In genomic region chr2:190930411-190930810, GRCh38 we compare ENCODE assay signal across 30 cellular contexts. TPM values are rescaled to one million over a fixed set of nuclear protein-coding genes. Genes with fewer than 3 reads are reported as not detected.
DNase-seq lines count a peak whose midpoint lies in the region; ATAC-seq, FAIRE-seq and TF ChIP-seq lines count a peak whose summit lies in the region.
"Had no signal": no experiment of that assay in that cellular context is flagged by ENCODE, and none has a peak within 500 bp of the region (broad histone marks: within the 10 kb centered on the region; RNA-seq: fewer than 3 reads in every experiment).

No MANE protein-coding gene starts in this region.

- peaks cover 34% of the 10 kb centered on the region for H3K36me3 Mint-ChIP-seq in endodermal cell (ENCODE audit: low read depth)
- H3K36me3 Mint-ChIP-seq in activated CD4-positive, alpha-beta memory T cell treated with anti-CD3 and anti-CD28 coated beads, Interleukin-2, amount 10 ng/mL, durations not matched to agents 7 days and 5 days (ENCODE audit: low read depth): peaks cover 58% of the 10 kb centered on the region

- H4K91ac ChIP-seq in H1 (replicated peaks; ENCODE audit: insufficient read length, low read length): no peak overlapping the region

- POLR2A ChIA-PET in HepG2 (lab: Yijun Ruan, JAX): no interaction called here
- POLR2A ChIA-PET in H1 (lab: Charles Lee; ENCODE audit: partially characterized antibody): interaction anchor here (1.4 kb wide), 1 partner anchor 37 kb away, joined by 4 read pairs; no protein-coding TSS in a partner anchor
- POLR2A ChIA-PET in activated CD4-positive, alpha-beta memory T cell treated with anti-CD3 and anti-CD28 coated beads, Interleukin-2, amount 10 ng/mL, durations not matched to agents 7 days and 5 days (lab: Charles Lee): no interaction called here

- H3K27me3 ChIP-seq in HepG2 (ENCODE audit: control insufficient read depth in 1 of 2, insufficient read depth in 2 of 2, low read length in 2 of 2): no peaks in the 10 kb centered on the region
- no peaks in the 10 kb centered on the region for H3K27me3 ChIP-seq in right lobe of liver
- no peaks in the 10 kb centered on the region for H3K27me3 ChIP-seq in H1 (replicated peaks in 1 of 4; ENCODE audit: control insufficient read depth in 3 of 4, extremely low read depth in 1 of 4, insufficient read depth in 3 of 4, low read length in 3 of 4)
- H3K27me3 ChIP-seq in endodermal cell (ENCODE audit: control insufficient read depth, insufficient read depth, low read length, poor library complexity, severe bottlenecking): no peaks in the 10 kb centered on the region
- H3K27me3 ChIP-seq: BLaER1 treated with 17β-estradiol and CSF1 and Interleukin-3, amounts not matched to agents 10 nM and 100 nM; neural progenitor cell; suprapubic skin; upper lobe of right lung had no signal

- H2AK5ac ChIP-seq in H1 (ENCODE audit: low read depth, low read length): no peak overlapping the region

- no peak for FAIRE-seq in HepG2 (lab: Jason Lieb, UNC)
- no peak for FAIRE-seq in H1 (lab: Jason Lieb, UNC)
- FAIRE-seq: keratinocyte had no signal

- no peak overlapping the region for H2BK5ac ChIP-seq in H1 (ENCODE audit: low read depth, low read length)

- 98% methylated on average over 3 of the region's 3 CpGs for WGBS in HepG2 (ENCODE audit: low lambda C conversion rate)
- WGBS in right lobe of liver (ENCODE audit: insufficient coverage, low coverage, low lambda C conversion rate, missing lambda C conversion rate): 100% methylated on average over 3 of the region's 3 CpGs
- WGBS in H1 (ENCODE audit: extremely low coverage in 1 of 2, insufficient coverage in 1 of 2, insufficient read length in 1 of 2, insufficient replicate concordance in 2 of 2, low coverage in 1 of 2, low lambda C conversion rate in 2 of 2, missing lambda C conversion rate in 1 of 2), 2 experiments: 91% methylated on average over 3 of the region's 3 CpGs; no CpG with 5 or more reads in 1 of the 2 experiments
- 99% methylated on average over 3 of the region's 3 CpGs; no CpG with 5 or more reads in 1 of the 2 experiments for WGBS in endodermal cell (ENCODE audit: insufficient coverage in 1 of 2, insufficient read length in 1 of 2), 2 experiments

- in situ Hi-C loops in HepG2 (cut with HindIII; ENCODE audit: extremely low pct_ligation_motif_present, low pct_unique_long_range_greater_than_20kb): no loop called here

- TF ChIP-seq EP300 in HepG2 (IDR thresholded peaks at IDR 0.05; ENCODE audit: low read depth in 2 of 2, low read length in 2 of 2) (no peak), HepG2 (CRISPR knock-in tag; IDR thresholded peaks at IDR 0.05; ENCODE audit: borderline replicate concordance) (no peak), H1 (IDR thresholded peaks at IDR 0.05; ENCODE audit: borderline replicate concordance in 1 of 2, low read depth in 2 of 2, low read length in 2 of 2) (no peak)

- H3K27ac ChIP-seq in HepG2 (ENCODE audit: extremely low read length, insufficient read depth, low read length): no peak overlapping the region
- H3K27ac ChIP-seq in right lobe of liver: no peak overlapping the region
- no peak overlapping the region for H3K27ac ChIP-seq in H1 (ENCODE audit: low read depth, low read length)
- H3K27ac ChIP-seq in endodermal cell (ENCODE audit: low read depth, low read length): no peak overlapping the region
- H3K27ac ChIP-seq: BLaER1 treated with 17β-estradiol and CSF1 and Interleukin-3, amounts not matched to agents 10 nM and 100 nM; epithelial cell of prostate; lower lobe of right lung; neural progenitor cell; RWPE1; suprapubic skin; upper lobe of right lung had no signal

- H2BK15ac ChIP-seq in H1 (ENCODE audit: low read length): no peak overlapping the region

- H3K79me2 ChIP-seq in HepG2 (ENCODE audit: insufficient read depth, low read length) (no peaks in the 10 kb centered on the region), H1 (ENCODE audit: control insufficient read depth in 1 of 2, insufficient read depth in 2 of 2, low read length in 2 of 2) (no peaks in the 10 kb centered on the region)

- no peak overlapping the region for H3K23ac ChIP-seq in H1 (ENCODE audit: insufficient read length)

- no peak overlapping the region for H3K4ac ChIP-seq in H1 (replicated peaks; ENCODE audit: insufficient read length, low read depth, low read length)

- no peak overlapping the region for H4K8ac ChIP-seq in H1 (ENCODE audit: extremely low read depth, insufficient read depth, low read length)

- H3K27ac Mint-ChIP-seq in endodermal cell: no peak overlapping the region
- no peak overlapping the region for H3K27ac Mint-ChIP-seq in activated CD4-positive, alpha-beta memory T cell treated with anti-CD3 and anti-CD28 coated beads, Interleukin-2, amount 10 ng/mL, durations not matched to agents 7 days and 5 days
- H3K27ac Mint-ChIP-seq: neural progenitor cell; stimulated activated naive B cell treated with anti-CD40 and anti-IgM and Interleukin-4, amounts not matched to agents 10 μg/mL and 1 μg/mL and 100 μg/mL, for 72 hours; T-helper 1 cell treated with Interleukin-12 subunit alpha and Interleukin-12 subunit beta and Interleukin-4 antibody, amounts not matched to agents 30 μg/mL and 1 μg/mL, for 36 hours had no signal

- TF ChIP-seq POLR2A in HepG2 (IDR thresholded peaks at IDR 0.05; ENCODE audit: insufficient read depth in 1 of 2, low read depth in 2 of 2, low read length in 2 of 2) (no peak), right lobe of liver (IDR thresholded peaks at IDR 0.05) (no peak), H1 (IDR thresholded peaks at IDR 0.05; ENCODE audit: control extremely low read depth in 1 of 2, low read depth in 2 of 2, low read length in 2 of 2) (no peak)

- H3K4me2 ChIP-seq in HepG2 (ENCODE audit: low read depth, low read length) (no peak overlapping the region), H1 (ENCODE audit: insufficient read depth in 1 of 2, low read depth in 2 of 2, low read length in 2 of 2) (no peak overlapping the region)
- H3K4me2 ChIP-seq: BLaER1 treated with 17β-estradiol and CSF1 and Interleukin-3, amounts not matched to agents 10 nM and 100 nM; neural progenitor cell had no signal

- CTCF ChIA-PET in HepG2 (lab: Yijun Ruan, JAX; ENCODE audit: low intra/inter-chr PET ratio, low total read pairs): no interaction called here
- CTCF ChIA-PET in H1 (lab: Charles Lee; ENCODE audit: partially characterized antibody): no interaction called here
- CTCF ChIA-PET in activated CD4-positive, alpha-beta memory T cell treated with anti-CD3 and anti-CD28 coated beads, Interleukin-2, amount 10 ng/mL, durations not matched to agents 7 days and 5 days (lab: Charles Lee): no interaction called here

- no peak overlapping the region for H3K14ac ChIP-seq in H1 (ENCODE audit: insufficient read length)

- H3K18ac ChIP-seq in H1 (ENCODE audit: extremely low read depth, low read length): no peak overlapping the region

- H2AFZ ChIP-seq in HepG2 (ENCODE audit: low read length) (no peak overlapping the region), H1 (ENCODE audit: low read length) (no peak overlapping the region)
- H2AFZ ChIP-seq: neural progenitor cell had no signal

- H3K4me3 ChIP-seq in HepG2 (replicated peaks in 1 of 3; ENCODE audit: insufficient read depth in 1 of 3, low read depth in 2 of 3, low read length in 3 of 3) (no peak overlapping the region), right lobe of liver (no peak overlapping the region), H1 (ENCODE audit: extremely low read depth in 1 of 4, insufficient read depth in 2 of 4, low read depth in 3 of 4, low read length in 4 of 4) (no peak overlapping the region), endodermal cell (ENCODE audit: low read length) (no peak overlapping the region)
- H3K4me3 ChIP-seq: BLaER1 treated with 17β-estradiol and CSF1 and Interleukin-3, amounts not matched to agents 10 nM and 100 nM; lower lobe of right lung; neural progenitor cell; suprapubic skin; upper lobe of right lung had no signal

- no peak overlapping the region for H3K4me3 Mint-ChIP-seq in endodermal cell
- no peak overlapping the region for H3K4me3 Mint-ChIP-seq in activated CD4-positive, alpha-beta memory T cell treated with anti-CD3 and anti-CD28 coated beads, Interleukin-2, amount 10 ng/mL, durations not matched to agents 7 days and 5 days
- H3K4me3 Mint-ChIP-seq: brain; neural progenitor cell; stimulated activated naive B cell treated with anti-CD40 and anti-IgM and Interleukin-4, amounts not matched to agents 10 μg/mL and 1 μg/mL and 100 μg/mL, for 72 hours; T-helper 1 cell treated with Interleukin-12 subunit alpha and Interleukin-12 subunit beta and Interleukin-4 antibody, amounts not matched to agents 30 μg/mL and 1 μg/mL, for 36 hours had no signal

- H3K9me3 Mint-ChIP-seq in endodermal cell: no peaks in the 10 kb centered on the region
- no peaks in the 10 kb centered on the region for H3K9me3 Mint-ChIP-seq in activated CD4-positive, alpha-beta memory T cell treated with anti-CD3 and anti-CD28 coated beads, Interleukin-2, amount 10 ng/mL, durations not matched to agents 7 days and 5 days
- H3K9me3 Mint-ChIP-seq: brain; neural progenitor cell; stimulated activated naive B cell treated with anti-CD40 and anti-IgM and Interleukin-4, amounts not matched to agents 10 μg/mL and 1 μg/mL and 100 μg/mL, for 72 hours; T-helper 1 cell treated with Interleukin-12 subunit alpha and Interleukin-12 subunit beta and Interleukin-4 antibody, amounts not matched to agents 30 μg/mL and 1 μg/mL, for 36 hours had no signal

- BruUV-seq in HepG2 (replicated peaks; lab: Mats Ljungman, UMichigan): no TSS peak

- peaks cover 11 to 49% of the 10 kb centered on the region in 2 experiments for H3K36me3 ChIP-seq in HepG2 (replicated peaks in 1 of 2; ENCODE audit: control insufficient read depth in 1 of 2, insufficient read depth in 2 of 2, low read length in 2 of 2)
- no peaks in the 10 kb centered on the region for H3K36me3 ChIP-seq in right lobe of liver
- peaks cover 0 to 24% (median 6%) of the 10 kb centered on the region in 4 experiments; a peak in 4 of 8 replicates for H3K36me3 ChIP-seq in H1 (ENCODE audit: control insufficient read depth in 2 of 4, insufficient read depth in 4 of 4, low read length in 3 of 4)
- H3K36me3 ChIP-seq in endodermal cell (ENCODE audit: control insufficient read depth, insufficient read depth, low read length): peaks cover 73% of the 10 kb centered on the region

- H4K5ac ChIP-seq in H1 (ENCODE audit: insufficient read length, low read depth, low read length): no peak overlapping the region

- H2BK20ac ChIP-seq in H1 (ENCODE audit: low read length): no peak overlapping the region

- H2BK12ac ChIP-seq in H1 (ENCODE audit: low read depth, low read length): no peak overlapping the region

- H3K4me1 Mint-ChIP-seq in endodermal cell: peaks cover 11% of the 10 kb centered on the region
- no peaks in the 10 kb centered on the region for H3K4me1 Mint-ChIP-seq in activated CD4-positive, alpha-beta memory T cell treated with anti-CD3 and anti-CD28 coated beads, Interleukin-2, amount 10 ng/mL, durations not matched to agents 7 days and 5 days
- H3K4me1 Mint-ChIP-seq: brain, neural progenitor cell had no signal

- no peak overlapping the region for H2BK120ac ChIP-seq in H1 (replicated peaks; ENCODE audit: low read depth, low read length)

- intact Hi-C loops in HepG2 (cut with micrococcal nuclease; ENCODE audit: unreplicated experiment) (no loop called here), right lobe of liver (cut with DNase I) (no loop called here)

- H3K27me3 Mint-ChIP-seq in endodermal cell (ENCODE audit: insufficient read depth): no peaks in the 10 kb centered on the region
- H3K27me3 Mint-ChIP-seq in activated CD4-positive, alpha-beta memory T cell treated with anti-CD3 and anti-CD28 coated beads, Interleukin-2, amount 10 ng/mL, durations not matched to agents 7 days and 5 days: no peaks in the 10 kb centered on the region
- H3K27me3 Mint-ChIP-seq: brain; stimulated activated naive B cell treated with anti-CD40 and anti-IgM and Interleukin-4, amounts not matched to agents 10 μg/mL and 1 μg/mL and 100 μg/mL, for 72 hours had no signal

- no peaks in the 10 kb centered on the region for H3K23me2 ChIP-seq in H1 (ENCODE audit: low read depth, low read length)

- no peak overlapping the region for H3K9ac ChIP-seq in HepG2 (ENCODE audit: insufficient read depth, low read depth, low read length)
- H3K9ac ChIP-seq in H1 (replicated peaks in 1 of 4; ENCODE audit: extremely low read depth in 1 of 4, low read depth in 3 of 4, low read length in 3 of 4): no peak overlapping the region
- H3K9ac ChIP-seq in endodermal cell (ENCODE audit: extremely low read depth, low read length, poor library complexity, severe bottlenecking): no peak overlapping the region
- H3K9ac ChIP-seq: BLaER1 treated with 17β-estradiol and CSF1 and Interleukin-3, amounts not matched to agents 10 nM and 100 nM; neural progenitor cell had no signal

- TF ChIP-seq CTCF in HepG2 (CRISPR knock-in tag; IDR thresholded peaks at IDR 0.05): no peak
- TF ChIP-seq CTCF in right lobe of liver (IDR thresholded peaks at IDR 0.05): no peak
- no peak for TF ChIP-seq CTCF in H1 (IDR thresholded peaks at IDR 0.05; ENCODE audit: control extremely low read depth in 1 of 3, insufficient read depth in 1 of 3, low read depth in 1 of 3, low read length in 3 of 3)
- TF ChIP-seq CTCF in endodermal cell (conservative IDR thresholded peaks at IDR 0.05): no peak

- H3K4me1 ChIP-seq in HepG2 (ENCODE audit: insufficient read depth, low read length): no peaks in the 10 kb centered on the region
- no peaks in the 10 kb centered on the region for H3K4me1 ChIP-seq in right lobe of liver
- peaks cover 0 to 2% (median 0%) of the 10 kb centered on the region in 4 experiments; a peak in 1 of 7 replicates for H3K4me1 ChIP-seq in H1 (replicated peaks in 1 of 4; ENCODE audit: control insufficient read depth in 3 of 4, insufficient read depth in 4 of 4, low read length in 3 of 4)
- H3K4me1 ChIP-seq in endodermal cell (ENCODE audit: control insufficient read depth, insufficient read depth, low read length): no peaks in the 10 kb centered on the region
- H3K4me1 ChIP-seq: lower lobe of right lung, neural progenitor cell, suprapubic skin, upper lobe of right lung had no signal

- H4K20me1 ChIP-seq in HepG2 (ENCODE audit: insufficient read depth, low read length): no peaks in the 10 kb centered on the region
- no peaks in the 10 kb centered on the region for H4K20me1 ChIP-seq in H1 (replicated peaks in 1 of 2; ENCODE audit: control insufficient read depth in 1 of 2, insufficient read depth in 2 of 2, low read length in 2 of 2)
- H4K20me1 ChIP-seq: BLaER1 treated with 17β-estradiol and CSF1 and Interleukin-3, amounts not matched to agents 10 nM and 100 nM had no signal

- no peak for ATAC-seq in HepG2
- no peak for ATAC-seq in right lobe of liver
- ATAC-seq in GM19023 (IDR thresholded peaks at IDR 0.05; ENCODE audit: unreplicated experiment): no peak
- ATAC-seq: lower lobe of right lung; stimulated activated naive B cell treated with anti-CD40 and anti-IgM and Interleukin-4, amounts not matched to agents 10 μg/mL and 1 μg/mL and 100 μg/mL, for 72 hours; upper lobe of right lung had no signal

- DNase-seq in HepG2 (ENCODE audit: low spot score): no peak
- DNase-seq in right lobe of liver: no peak
- DNase-seq in NCI-H2171 treated with DMSO at 0.1 percent for 48 hours (lab: John Stamatoyannopoulos, UW): peak; percentile 60
- no peak for DNase-seq in H1 (ENCODE audit: low read depth in 1 of 2, low spot score in 2 of 2)
- DNase-seq in endodermal cell: no peak
- no peak for DNase-seq in NCI-H2107 (lab: John Stamatoyannopoulos, UW)
- DNase-seq in activated CD4-positive, alpha-beta memory T cell treated with anti-CD3 and anti-CD28 coated beads, Interleukin-2, amount 10 ng/mL, durations not matched to agents 7 days and 5 days: no peak
- DNase-seq: activated CD4-positive, CD25-positive, alpha-beta regulatory T cell treated with anti-CD3 and anti-CD28 coated beads, Interleukin-2, amount 50 U/mL, for 72 hours; activated gamma-delta T cell; activated T-cell treated with anti-CD3 and anti-CD28 coated beads, Interleukin-2, amount 50 U/mL, for 1 hour; DMS53; GDM1; HCEC 1CT; Karpas-422; lower lobe of right lung; MV-4-11; NCI-H1930; NCI-H226; NCI-H748 treated with DMSO at 0.1 percent for 48 hours; stimulated activated naive B cell treated with anti-CD40 and anti-IgM and Interleukin-4, amounts not matched to agents 10 μg/mL and 1 μg/mL and 100 μg/mL, for 72 hours; upper lobe of right lung had no signal

- no peaks in the 10 kb centered on the region for H3K9me3 ChIP-seq in HepG2 (ENCODE audit: low read length)
- H3K9me3 ChIP-seq in right lobe of liver: no peaks in the 10 kb centered on the region
- H3K9me3 ChIP-seq in H1 (ENCODE audit: insufficient read depth in 2 of 2, low read depth in 1 of 2, low read length in 1 of 2): no peaks in the 10 kb centered on the region
- no peaks in the 10 kb centered on the region for H3K9me3 ChIP-seq in endodermal cell (ENCODE audit: control insufficient read depth, low read length)
- H3K9me3 ChIP-seq: BLaER1 treated with 17β-estradiol and CSF1 and Interleukin-3, amounts not matched to agents 10 nM and 100 nM; lower lobe of right lung; suprapubic skin; upper lobe of right lung had no signal

- H3K79me1 ChIP-seq in H1 (ENCODE audit: low read depth, low read length): no peaks in the 10 kb centered on the region

- no peak overlapping the region for H3K56ac ChIP-seq in H1 (replicated peaks; ENCODE audit: insufficient read length, low read depth, low read length)

- TF ChIP-seq RAD21 in HepG2 (CRISPR knock-in tag; IDR thresholded peaks at IDR 0.05): no peak
- TF ChIP-seq RAD21 in H1 (IDR thresholded peaks at IDR 0.05 in 1 of 2, conservative IDR thresholded peaks at IDR 0.05 in 1 of 2; ENCODE audit: low read depth in 2 of 2, low read length in 2 of 2): no peak

RNA-seq across cellular contexts. Expression of gene GLS, which starts 49.8 kb away (rescaled TPM):
- total RNA-seq in HepG2 (2016; rRNA removed; fragmentation: Illumina TruSeq; extraction: Trizol) (183 and 212 TPM in 2 replicates), right lobe of liver (10 to 100 TPM in 5 of 6 experiments, 1 to 10 TPM in 1; 6.6 to 25.0 (median 16.9) TPM), endodermal cell (10 to 100 TPM; 47.2 to 99.3 TPM)
- 199 and 222 TPM in 2 replicates for total RNA-seq in HepG2 (2016; cell fraction: cytosol; rRNA removed; fragmentation: Illumina TruSeq; extraction: Trizol; ENCODE audit: low read depth)
- 184 and 207 TPM in 2 replicates for total RNA-seq in HepG2 (2016; cell fraction: insoluble cytoplasmic fraction; rRNA removed; fragmentation: Illumina TruSeq; extraction: Trizol)
- 57.2 and 68.7 TPM in 2 replicates for total RNA-seq in HepG2 (2016; cell fraction: membrane; rRNA removed; fragmentation: Illumina TruSeq; extraction: Trizol)
- total RNA-seq in HepG2 (2016; cell fraction: nucleus; rRNA removed; fragmentation: Illumina TruSeq; extraction: Trizol): 199 and 219 TPM in 2 replicates
- polyA plus RNA-seq in HepG2 (2011; rRNA removed) (65.4 and 78.6 TPM in 2 replicates), H1 (2011; rRNA removed) (8.6 and 15.7 TPM in 2 replicates)
- 19.0 and 29.7 TPM in 2 replicates for polyA plus RNA-seq in HepG2 (2011; cell fraction: cytosol; rRNA removed)
- polyA plus RNA-seq in HepG2 (2011; cell fraction: nucleus; rRNA removed): 62.0 and 92.3 TPM in 2 replicates
- polyA plus RNA-seq in HepG2 (2012): 76.8 and 87.2 TPM in 2 replicates
- polyA plus RNA-seq in HepG2 (2016; cell fraction: cytosol; fragmentation: Illumina TruSeq; extraction: Trizol; ENCODE audit: low read depth): 1.3 and 1.9 TPM in 2 replicates
- polyA plus RNA-seq in HepG2 (2016; cell fraction: insoluble cytoplasmic fraction; fragmentation: Illumina TruSeq; extraction: Trizol; ENCODE audit: low read depth): 88.6 and 101 TPM in 2 replicates
- polyA plus RNA-seq in HepG2 (2016; cell fraction: membrane; fragmentation: Illumina TruSeq; extraction: Trizol; ENCODE audit: low read depth): 5.8 and 6.9 TPM in 2 replicates
- polyA plus RNA-seq in HepG2 (2016; cell fraction: nucleus; fragmentation: Illumina TruSeq; extraction: Trizol; ENCODE audit: insufficient read depth, low read depth): 136 and 142 TPM in 2 replicates
- 61.7 and 123 TPM in 2 replicates for polyA minus RNA-seq in HepG2 (2011; rRNA and poly(A)+ RNA removed; ENCODE audit: low replicate concordance)
- polyA minus RNA-seq in HepG2 (2011; cell fraction: cytosol; rRNA and poly(A)+ RNA removed): 94.5 and 101 TPM in 2 replicates
- polyA minus RNA-seq in HepG2 (2011; cell fraction: nucleus; rRNA and poly(A)+ RNA removed): 545 and 549 TPM in 2 replicates
- total RNA-seq in H1 (2021; fragmentation: NEBNext Ultra II Directional; extraction: Animal tissue kit (Norgen Biotek cat#: 25700)): 81.8 and 89.8 TPM in 2 replicates
- polyA plus RNA-seq in H1 (2011; cell fraction: cytosol; rRNA removed): 24.9 TPM
- polyA plus RNA-seq in H1 (2011; cell fraction: nucleus; rRNA removed): 14.4 TPM
- polyA plus RNA-seq in H1 (2012, experiment 1 of 2): 33.9 to 71.7 TPM (median 51.5 TPM) in 4 replicates
- polyA plus RNA-seq in H1 (2012, experiment 2 of 2): 4.5 TPM
- polyA plus RNA-seq in H1 (2013, experiment 1 of 2): 34.7 TPM
- polyA plus RNA-seq in H1 (2013, experiment 2 of 2): 31.8 TPM
- polyA minus RNA-seq in H1 (2011; rRNA and poly(A)+ RNA removed): 77.0 and 78.9 TPM in 2 replicates
- 38.8 TPM for polyA minus RNA-seq in H1 (2011; cell fraction: cytosol; rRNA and poly(A)+ RNA removed)
- 157 TPM for polyA minus RNA-seq in H1 (2011; cell fraction: nucleus; rRNA and poly(A)+ RNA removed)
- 34.8 TPM for polyA plus RNA-seq in endodermal cell (2013, experiment 1 of 2)
- 38.4 TPM for polyA plus RNA-seq in endodermal cell (2013, experiment 2 of 2)
- 100 to 1,000 TPM; 146 to 150 TPM for total RNA-seq in activated CD4-positive, alpha-beta memory T cell treated with anti-CD3 and anti-CD28 coated beads, Interleukin-2, amount 10 ng/mL, durations not matched to agents 7 days and 5 days

Comparison
In these comparisons a context has a peak if more than half of its experiments do, and no peak if none do; other contexts are left out.
1. Of the 41 proteins assayed by ChIP-seq in both HepG2 and H1: peak only in HepG2: none; only in H1: none; in both: MAFK; in neither: 40.